ENCODE assay signal across 1 cellular context in the genomic region with DNA sequence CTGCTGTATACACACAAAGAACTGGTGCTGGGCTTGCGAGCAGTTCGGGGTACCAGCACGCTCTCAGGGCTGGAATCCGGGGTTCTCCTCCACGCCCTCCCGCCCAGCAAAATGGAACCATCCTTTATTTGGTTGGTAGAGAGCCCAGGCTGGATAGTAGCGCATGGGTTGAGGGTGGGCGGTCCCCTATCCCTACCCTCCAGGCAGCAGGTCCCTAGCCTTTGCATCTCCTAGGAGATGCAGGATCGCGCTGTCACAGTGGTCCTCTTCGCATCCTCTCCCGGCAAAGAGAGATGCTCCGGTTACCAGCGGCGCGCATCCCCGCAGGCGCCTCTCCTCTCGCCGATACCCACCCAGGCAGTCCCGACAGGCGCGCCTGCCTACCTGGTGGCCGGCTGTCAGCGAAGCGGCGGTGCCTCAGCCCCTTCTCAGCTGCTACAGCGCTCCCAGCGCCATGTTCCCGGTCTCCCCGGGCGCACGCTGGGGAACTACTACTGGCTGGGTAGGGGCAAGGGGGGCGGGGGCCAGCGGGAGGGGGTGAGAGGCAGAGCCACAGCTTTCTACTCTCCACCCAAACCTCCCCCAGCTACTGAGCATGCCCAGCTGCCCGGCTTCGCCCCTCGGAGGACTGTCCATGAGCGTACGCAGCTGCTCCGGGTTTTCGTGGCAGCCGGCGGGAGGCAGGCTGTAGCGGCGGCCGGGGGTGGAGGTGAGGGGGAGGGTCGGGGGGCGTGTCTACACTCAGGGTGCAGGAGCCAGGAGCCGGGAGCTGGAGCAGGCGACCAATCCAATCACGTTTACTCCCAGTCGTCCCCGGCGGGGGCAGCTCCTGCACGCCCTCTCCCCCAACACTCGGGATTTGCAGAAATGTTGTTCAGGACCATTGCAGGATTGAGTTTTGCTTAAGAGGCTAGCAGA.
TF ChIP-seq lines count a peak whose summit lies in the region.

A gene (minus strand): TSS at position 699 of the 918 bp plus-strand sequence. CDS start 194,748 bp downstream, outside the sequence.

TF ChIP-seq in IMR-90, 13 proteins besides CTCF, POLR2A, EP300 and RAD21 (continued from another document):
- TF ChIP-seq, protein P1, sequence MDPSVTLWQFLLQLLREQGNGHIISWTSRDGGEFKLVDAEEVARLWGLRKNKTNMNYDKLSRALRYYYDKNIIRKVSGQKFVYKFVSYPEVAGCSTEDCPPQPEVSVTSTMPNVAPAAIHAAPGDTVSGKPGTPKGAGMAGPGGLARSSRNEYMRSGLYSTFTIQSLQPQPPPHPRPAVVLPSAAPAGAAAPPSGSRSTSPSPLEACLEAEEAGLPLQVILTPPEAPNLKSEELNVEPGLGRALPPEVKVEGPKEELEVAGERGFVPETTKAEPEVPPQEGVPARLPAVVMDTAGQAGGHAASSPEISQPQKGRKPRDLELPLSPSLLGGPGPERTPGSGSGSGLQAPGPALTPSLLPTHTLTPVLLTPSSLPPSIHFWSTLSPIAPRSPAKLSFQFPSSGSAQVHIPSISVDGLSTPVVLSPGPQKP (IDR thresholded peaks at IDR 0.05; ENCODE audit: borderline replicate concordance, low read depth, low read length), result no peak
- no peak for TF ChIP-seq FOS (IDR thresholded peaks at IDR 0.05; ENCODE audit: low read depth, low read length)
- no peak for TF ChIP-seq NFE2L2 (IDR thresholded peaks at IDR 0.05; ENCODE audit: low read depth, low read length)
- TF ChIP-seq BHLHE40 (IDR thresholded peaks at IDR 0.05; ENCODE audit: low read depth, low read length), result no peak
- TF ChIP-seq SMC3 (IDR thresholded peaks at IDR 0.05; ENCODE audit: low read depth, low read length), result no peak
- no peak for TF ChIP-seq MAZ (IDR thresholded peaks at IDR 0.05; ENCODE audit: borderline replicate concordance, low read depth, low read length)
- no peak for TF ChIP-seq MXI1 (IDR thresholded peaks at IDR 0.05; ENCODE audit: borderline replicate concordance, low read depth, low read length)
TF ChIP-seq in IMR-90: peak in this region for 0.
